Comparison of ENCODE assay signal across 2 cellular contexts in genomic region chr14:95260537-95261440, GRCh38.
TF ChIP-seq lines count a peak whose summit lies in the region.

No MANE protein-coding gene starts in this region.

TF ChIP-seq in liver, 16 proteins besides CTCF, POLR2A, EP300 and RAD21 (continued from another document):
- TF ChIP-seq NR2F2 (IDR thresholded peaks at IDR 0.05) (no peak), HNF4G (IDR thresholded peaks at IDR 0.05) (no peak), YY1 (IDR thresholded peaks at IDR 0.05) (no peak), EGR1 (IDR thresholded peaks at IDR 0.05; ENCODE audit: low read depth in 2 of 2) (no peak), JUND (IDR thresholded peaks at IDR 0.05) (no peak), REST (IDR thresholded peaks at IDR 0.05) (no peak), FOXA2 (IDR thresholded peaks at IDR 0.05) (no peak), RXRA (IDR thresholded peaks at IDR 0.05) (no peak)
- TF ChIP-seq, protein P1, sequence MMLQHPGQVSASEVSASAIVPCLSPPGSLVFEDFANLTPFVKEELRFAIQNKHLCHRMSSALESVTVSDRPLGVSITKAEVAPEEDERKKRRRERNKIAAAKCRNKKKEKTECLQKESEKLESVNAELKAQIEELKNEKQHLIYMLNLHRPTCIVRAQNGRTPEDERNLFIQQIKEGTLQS (IDR thresholded peaks at IDR 0.05), result no peak

TF ChIP-seq in HepG2, 621 proteins besides CTCF, POLR2A, EP300 and RAD21 (continued from another document):
- TF ChIP-seq ZNF589 (CRISPR knock-in tag; conservative IDR thresholded peaks at IDR 0.05) (no peak), STAG1 (CRISPR knock-in tag; IDR thresholded peaks at IDR 0.05) (no peak), TBL1XR1 (IDR thresholded peaks at IDR 0.05; ENCODE audit: borderline replicate concordance, low read length, partially characterized antibody) (no peak), ZSCAN29 (CRISPR knock-in tag; conservative IDR thresholded peaks at IDR 0.05) (no peak), HIC2 (CRISPR knock-in tag; IDR thresholded peaks at IDR 0.05; ENCODE audit: low read depth) (no peak), ZFP36L1 (CRISPR knock-in tag; IDR thresholded peaks at IDR 0.05) (no peak), SMARCC2 (IDR thresholded peaks at IDR 0.05) (no peak), ZNF256 (CRISPR knock-in tag; conservative IDR thresholded peaks at IDR 0.05) (no peak), ZNF598 (CRISPR knock-in tag; IDR thresholded peaks at IDR 0.05; ENCODE audit: borderline replicate concordance) (no peak), ZMYM3 (CRISPR knock-in tag; IDR thresholded peaks at IDR 0.05) (no peak), CERS6 (CRISPR knock-in tag; IDR thresholded peaks at IDR 0.05) (no peak)
- TF ChIP-seq, protein P2, sequence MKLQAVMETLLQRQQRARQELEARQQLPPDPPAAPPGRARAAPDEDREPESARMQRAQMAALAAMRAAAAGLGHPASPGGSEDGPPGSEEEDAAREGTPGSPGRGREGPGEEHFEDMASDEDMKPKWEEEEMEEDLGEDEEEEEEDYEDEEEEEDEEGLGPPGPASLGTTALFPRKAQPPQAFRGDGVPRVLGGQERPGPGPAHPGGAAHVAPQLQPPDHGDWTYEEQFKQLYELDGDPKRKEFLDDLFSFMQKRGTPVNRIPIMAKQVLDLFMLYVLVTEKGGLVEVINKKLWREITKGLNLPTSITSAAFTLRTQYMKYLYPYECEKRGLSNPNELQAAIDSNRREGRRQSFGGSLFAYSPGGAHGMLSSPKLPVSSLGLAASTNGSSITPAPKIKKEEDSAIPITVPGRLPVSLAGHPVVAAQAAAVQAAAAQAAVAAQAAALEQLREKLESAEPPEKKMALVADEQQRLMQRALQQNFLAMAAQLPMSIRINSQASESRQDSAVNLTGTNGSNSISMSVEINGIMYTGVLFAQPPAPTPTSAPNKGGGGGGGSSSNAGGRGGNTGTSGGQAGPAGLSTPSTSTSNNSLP (IDR thresholded peaks at IDR 0.05; ENCODE audit: low read depth, low read length), result no peak
- TF ChIP-seq, protein P3, sequence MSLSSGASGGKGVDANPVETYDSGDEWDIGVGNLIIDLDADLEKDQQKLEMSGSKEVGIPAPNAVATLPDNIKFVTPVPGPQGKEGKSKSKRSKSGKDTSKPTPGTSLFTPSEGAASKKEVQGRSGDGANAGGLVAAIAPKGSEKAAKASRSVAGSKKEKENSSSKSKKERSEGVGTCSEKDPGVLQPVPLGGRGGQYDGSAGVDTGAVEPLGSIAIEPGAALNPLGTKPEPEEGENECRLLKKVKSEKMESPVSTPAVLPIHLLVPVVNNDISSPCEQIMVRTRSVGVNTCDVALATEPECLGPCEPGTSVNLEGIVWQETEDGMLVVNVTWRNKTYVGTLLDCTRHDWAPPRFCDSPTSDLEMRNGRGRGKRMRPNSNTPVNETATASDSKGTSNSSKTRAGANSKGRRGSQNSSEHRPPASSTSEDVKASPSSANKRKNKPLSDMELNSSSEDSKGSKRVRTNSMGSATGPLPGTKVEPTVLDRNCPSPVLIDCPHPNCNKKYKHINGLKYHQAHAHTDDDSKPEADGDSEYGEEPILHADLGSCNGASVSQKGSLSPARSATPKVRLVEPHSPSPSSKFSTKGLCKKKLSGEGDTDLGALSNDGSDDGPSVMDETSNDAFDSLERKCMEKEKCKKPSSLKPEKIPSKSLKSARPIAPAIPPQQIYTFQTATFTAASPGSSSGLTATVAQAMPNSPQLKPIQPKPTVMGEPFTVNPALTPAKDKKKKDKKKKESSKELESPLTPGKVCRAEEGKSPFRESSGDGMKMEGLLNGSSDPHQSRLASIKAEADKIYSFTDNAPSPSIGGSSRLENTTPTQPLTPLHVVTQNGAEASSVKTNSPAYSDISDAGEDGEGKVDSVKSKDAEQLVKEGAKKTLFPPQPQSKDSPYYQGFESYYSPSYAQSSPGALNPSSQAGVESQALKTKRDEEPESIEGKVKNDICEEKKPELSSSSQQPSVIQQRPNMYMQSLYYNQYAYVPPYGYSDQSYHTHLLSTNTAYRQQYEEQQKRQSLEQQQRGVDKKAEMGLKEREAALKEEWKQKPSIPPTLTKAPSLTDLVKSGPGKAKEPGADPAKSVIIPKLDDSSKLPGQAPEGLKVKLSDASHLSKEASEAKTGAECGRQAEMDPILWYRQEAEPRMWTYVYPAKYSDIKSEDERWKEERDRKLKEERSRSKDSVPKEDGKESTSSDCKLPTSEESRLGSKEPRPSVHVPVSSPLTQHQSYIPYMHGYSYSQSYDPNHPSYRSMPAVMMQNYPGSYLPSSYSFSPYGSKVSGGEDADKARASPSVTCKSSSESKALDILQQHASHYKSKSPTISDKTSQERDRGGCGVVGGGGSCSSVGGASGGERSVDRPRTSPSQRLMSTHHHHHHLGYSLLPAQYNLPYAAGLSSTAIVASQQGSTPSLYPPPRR (CRISPR knock-in tag; IDR thresholded peaks at IDR 0.05; ENCODE audit: borderline replicate concordance), result no peak
